ENCODE assay signal across 8 cellular contexts in the genomic region with DNA sequence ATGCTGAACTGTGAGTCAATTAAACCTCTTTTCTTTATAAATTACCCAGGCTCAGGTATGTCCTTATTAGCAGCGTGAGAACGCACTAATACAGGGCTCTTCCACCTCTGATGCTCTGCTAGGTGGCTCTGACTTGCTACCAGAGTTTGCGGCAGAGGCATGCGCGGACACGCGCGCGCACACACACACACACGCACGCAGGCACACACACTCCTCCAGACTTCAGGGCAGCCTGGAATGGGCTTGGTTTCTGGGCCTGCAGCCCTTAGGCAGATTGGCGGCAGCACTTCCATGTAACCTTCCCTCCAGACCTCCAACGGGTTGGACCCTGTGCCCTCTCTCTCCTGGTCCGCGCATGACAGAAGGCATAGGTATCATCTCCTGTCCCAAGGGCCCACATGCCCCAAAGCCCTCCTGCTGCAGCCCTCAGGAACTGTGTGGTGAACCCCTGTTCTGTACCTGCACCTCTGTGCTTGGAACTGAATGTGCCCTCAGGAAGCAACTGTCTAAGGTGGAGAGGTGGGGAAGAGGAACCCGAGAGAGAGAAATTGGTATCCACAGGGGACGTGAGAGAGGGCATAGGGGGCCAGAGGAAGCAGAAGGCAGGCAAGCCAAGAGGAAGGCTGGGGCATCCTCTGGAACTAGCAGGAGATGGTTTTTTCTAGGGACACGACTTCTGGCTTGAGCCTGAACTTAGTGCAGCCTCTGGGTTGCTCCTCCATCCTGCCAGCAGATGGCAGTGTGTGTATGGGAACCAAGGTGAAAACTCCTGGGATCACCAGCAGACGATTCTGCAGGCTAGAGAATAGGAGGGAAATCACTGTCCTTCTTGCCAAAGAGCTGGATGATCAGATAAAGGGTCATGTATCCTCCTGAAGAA. TPM values are rescaled to one million over a fixed set of nuclear protein-coding genes. Genes with fewer than 3 reads are reported as not detected.
DNase-seq lines count a peak whose midpoint lies in the region; ATAC-seq and TF ChIP-seq lines count a peak whose summit lies in the region.

No MANE protein-coding gene starts in this region.

- H3K27ac ChIP-seq in VCaP (no peak overlapping the region), lower lobe of right lung (no peak overlapping the region)

- no peaks in the 10 kb centered on the region for H3K36me3 ChIP-seq in lower lobe of right lung

- no peaks in the 10 kb centered on the region for H3K4me1 Mint-ChIP-seq in stimulated activated effector memory CD8-positive, alpha-beta T cell treated with anti-CD3 and anti-CD28 coated beads, Interleukin-12 subunit alpha, Interleukin-12 subunit beta, amount 100 ng/mL, for 72 hours

- H3K4me3 Mint-ChIP-seq in stimulated activated effector memory CD8-positive, alpha-beta T cell treated with anti-CD3 and anti-CD28 coated beads, Interleukin-12 subunit alpha, Interleukin-12 subunit beta, amount 100 ng/mL, for 72 hours: no peak overlapping the region

- no peak overlapping the region for H3K27ac Mint-ChIP-seq in stimulated activated effector memory CD8-positive, alpha-beta T cell treated with anti-CD3 and anti-CD28 coated beads, Interleukin-12 subunit alpha, Interleukin-12 subunit beta, amount 100 ng/mL, for 72 hours

- H3K9me3 Mint-ChIP-seq in stimulated activated effector memory CD8-positive, alpha-beta T cell treated with anti-CD3 and anti-CD28 coated beads, Interleukin-12 subunit alpha, Interleukin-12 subunit beta, amount 100 ng/mL, for 72 hours: no peaks in the 10 kb centered on the region

- TF ChIP-seq CTCF in VCaP (conservative IDR thresholded peaks at IDR 0.05) (peak; percentile 93), lower lobe of right lung (IDR thresholded peaks at IDR 0.05) (peak; percentile 85)

- no peaks in the 10 kb centered on the region for H3K36me3 Mint-ChIP-seq in stimulated activated effector memory CD8-positive, alpha-beta T cell treated with anti-CD3 and anti-CD28 coated beads, Interleukin-12 subunit alpha, Interleukin-12 subunit beta, amount 100 ng/mL, for 72 hours

- DNase-seq in DMS153 treated with DMSO at 0.1 percent for 48 hours (lab: John Stamatoyannopoulos, UW; ENCODE audit: unreplicated experiment): peak; percentile 37
- DNase-seq in H4 (ENCODE audit: low spot score): peak; percentile 73
- peak; percentile 25 to 67 for DNase-seq in NCI-H1930 (lab: John Stamatoyannopoulos, UW)
- peak; percentile 53 to 66 for DNase-seq in dermis microvascular lymphatic vessel endothelial cell (ENCODE audit: low read depth in 2 of 2)
- peak; percentile 61 for DNase-seq in lower lobe of right lung
- peak; percentile 19 to 62 for DNase-seq in stimulated activated effector memory CD8-positive, alpha-beta T cell treated with anti-CD3 and anti-CD28 coated beads, Interleukin-12 subunit alpha, Interleukin-12 subunit beta, amount 100 ng/mL, for 72 hours (ENCODE audit: low spot score in 2 of 2)

- no peaks in the 10 kb centered on the region for H3K9me3 ChIP-seq in lower lobe of right lung

- intact Hi-C loops in lower lobe of right lung (cut with DNase I): no loop called here

- no peak overlapping the region for H3K4me3 ChIP-seq in lower lobe of right lung

- ATAC-seq in lower lobe of right lung: peak; percentile 83 to 84
- ATAC-seq in stimulated activated effector memory CD8-positive, alpha-beta T cell treated with anti-CD3 and anti-CD28 coated beads, Interleukin-12 subunit alpha, Interleukin-12 subunit beta, amount 100 ng/mL, for 72 hours: peak; percentile 60
- no peak for ATAC-seq in GM21381 (IDR thresholded peaks at IDR 0.05; ENCODE audit: unreplicated experiment)

- H3K27me3 ChIP-seq in lower lobe of right lung (ENCODE audit: low read depth): peaks cover 9% of the 10 kb centered on the region

- H3K4me1 ChIP-seq in lower lobe of right lung: no peaks in the 10 kb centered on the region

RNA-seq across cellular contexts. Expression of a gene that starts 23.4 kb away (rescaled TPM):
- 0.80 and 1.1 TPM in 2 replicates for total RNA-seq in H4 (2014; rRNA removed; shearing (Covaris generic))
- total RNA-seq in dermis microvascular lymphatic vessel endothelial cell (not detected in 2 replicates), lower lobe of right lung (12.7 TPM)
